Comparison of ENCODE assay signal across 17 cellular contexts in genomic region chr5:1761453-1761755, GRCh38.
"Had no signal": no experiment of that assay in that cellular context is flagged by ENCODE, and none has a peak within 500 bp of the region (broad histone marks: within the 10 kb centered on the region; RNA-seq: fewer than 3 reads in every experiment).

No MANE protein-coding gene starts in this region.

- H3K27ac Mint-ChIP-seq: activated naive CD4-positive, alpha-beta T cell treated with anti-CD3 and anti-CD28 coated beads for 36 hours; activated T-helper 1 cell treated with anti-CD3 and anti-CD28 coated beads, Interleukin-12 subunit alpha, Interleukin-12 subunit beta, Interleukin-2, Interleukin-4 antibody, amounts not matched to agents 30 ng/mL and 10 ng/mL and 1 ng/mL, durations not matched to agents 14 hours and 24 hours and 36 hours; endodermal cell; naive thymus-derived CD4-positive, alpha-beta T cell; stimulated activated naive CD8-positive, alpha-beta T cell treated with anti-CD3 and anti-CD28 coated beads, Interleukin-15, Interleukin-2, amounts not matched to agents 100 ng/mL and 50 ng/mL, for 24 hours; T-helper 2 cell treated with Interferon-gamma antibody and Interleukin-4, amounts not matched to agents 5 μg/mL and 100 μg/mL, for 36 hours had no signal

- H3K27ac ChIP-seq: testis had no signal

- H3K4me3 Mint-ChIP-seq: activated naive CD4-positive, alpha-beta T cell treated with anti-CD3 and anti-CD28 coated beads for 36 hours; activated T-helper 1 cell treated with anti-CD3 and anti-CD28 coated beads, Interleukin-12 subunit alpha, Interleukin-12 subunit beta, Interleukin-2, Interleukin-4 antibody, amounts not matched to agents 30 ng/mL and 10 ng/mL and 1 ng/mL, durations not matched to agents 14 hours and 24 hours and 36 hours; endodermal cell; naive thymus-derived CD4-positive, alpha-beta T cell; stimulated activated naive CD8-positive, alpha-beta T cell treated with anti-CD3 and anti-CD28 coated beads, Interleukin-15, Interleukin-2, amounts not matched to agents 100 ng/mL and 50 ng/mL, for 24 hours; T-helper 2 cell treated with Interferon-gamma antibody and Interleukin-4, amounts not matched to agents 5 μg/mL and 100 μg/mL, for 36 hours had no signal

- H3K4me1 ChIP-seq: testis had no signal

- FAIRE-seq: astrocyte, bronchial epithelial cell, frontal cortex, small intestine had no signal

- ATAC-seq: left cardiac atrium; mucosa of descending colon; naive thymus-derived CD4-positive, alpha-beta T cell had no signal

- H3K9me3 ChIP-seq: mucosa of descending colon, testis had no signal

- DNase-seq: activated CD4-positive, alpha-beta T cell treated with anti-CD3 and anti-CD28 coated beads, Interleukin-2, amount 50 U/mL, for 1 hour; activated CD4-positive, CD25-positive, alpha-beta regulatory T cell; activated naive CD4-positive, alpha-beta T cell treated with anti-CD3 and anti-CD28 coated beads for 36 hours; left cardiac atrium; mucosa of descending colon; small intestine; stimulated activated CD4-positive, alpha-beta T cell treated with anti-CD3 and anti-CD28 coated beads, Interleukin-4, amount 100 ng/mL, for 4 hours; stimulated activated CD8-positive, alpha-beta memory T cell treated with anti-CD3 and anti-CD28 coated beads, Interleukin-4, amount 100 ng/mL, for 48 hours had no signal

- H3K4me1 Mint-ChIP-seq: endodermal cell had no signal

- H3K4me3 ChIP-seq: mucosa of descending colon, testis had no signal

- H3K27me3 ChIP-seq: testis had no signal
